Comparison of ENCODE assay signal across 9 cellular contexts in genomic region chr10:22690614-22691431, GRCh38. TPM values are rescaled to one million over a fixed set of nuclear protein-coding genes. Genes with fewer than 3 reads are reported as not detected.
DNase-seq lines count a peak whose midpoint lies in the region; ATAC-seq lines count a peak whose summit lies in the region.
"Had no signal": no experiment of that assay in that cellular context is flagged by ENCODE, and none has a peak within 500 bp of the region (broad histone marks: within the 10 kb centered on the region; RNA-seq: fewer than 3 reads in every experiment).

No MANE protein-coding gene starts in this region.

- H3K36me3 ChIP-seq in CD8-positive, alpha-beta memory T cell (ENCODE audit: insufficient read depth, low read length), result no peaks in the 10 kb centered on the region
- no peaks in the 10 kb centered on the region; the same call in 1 of the 2 replicates for H3K36me3 ChIP-seq in iPS DF 6.9 (ENCODE audit: control insufficient read depth, insufficient read depth, low read length)

- POLR2A ChIA-PET in CD8-positive, alpha-beta memory T cell (lab: Charles Lee), result interaction anchor here (3.2 kb wide), 1 partner anchor 14 kb away, joined by 15 read pairs; no protein-coding TSS in a partner anchor
- POLR2A ChIA-PET in T-cell (lab: Charles Lee), result interaction anchor here (0.6 to 1.0 kb wide), 2 partner anchors 12 to 36 kb away, joined by 3 to 5 read pairs; no protein-coding TSS in a partner anchor

- ATAC-seq in T-cell (replicated peaks in 1 of 4), result peak in 3 of 4 experiments; percentile 21 to 41 (median 26)
- no peak for ATAC-seq in HG03571 (IDR thresholded peaks at IDR 0.05; ENCODE audit: unreplicated experiment)

- intact Hi-C loops in activated T-helper 2 cell treated with anti-CD3 and anti-CD28 coated beads, Interferon-gamma antibody, Interleukin-2, Interleukin-4, amounts not matched to agents 10 μg/mL and 5 μg/mL and 100 μg/mL, durations not matched to agents 14 hours and 24 hours and 36 hours (cut with micrococcal nuclease), result no loop called here

- H3K9me3 ChIP-seq in CD8-positive, alpha-beta memory T cell (ENCODE audit: low read length), result no peaks in the 10 kb centered on the region
- no peaks in the 10 kb centered on the region; the same call in 1 of the 2 replicates for H3K9me3 ChIP-seq in iPS DF 6.9 (ENCODE audit: control insufficient read depth, insufficient read depth, low read length)

- no CpG with 5 or more reads among the region's 9 CpGs for WGBS in iPS DF 6.9 (ENCODE audit: insufficient coverage, insufficient read length)

- CTCF ChIA-PET in CD8-positive, alpha-beta memory T cell (lab: Charles Lee), result interaction anchor here (1.6 to 2.9 kb wide), 2 partner anchors 35 to 117 kb away, joined by 6 to 12 read pairs; no protein-coding TSS in a partner anchor
- CTCF ChIA-PET in T-cell (lab: Charles Lee), result interaction anchor here in 1 of 2 donors (0.6 to 1.1 kb wide), 2 partner anchors 35 to 403 kb away, joined by 3 read pairs; no protein-coding TSS in a partner anchor

- peaks cover 97 to 99% (median 98%) of the 10 kb centered on the region in 3 donors for H3K4me1 Mint-ChIP-seq in CD8-positive, alpha-beta memory T cell
- peaks cover 96 to 98% (median 96%) of the 10 kb centered on the region in 3 donors for H3K4me1 Mint-ChIP-seq in T-cell
- peaks cover 74% of the 10 kb centered on the region for H3K4me1 Mint-ChIP-seq in activated T-helper 2 cell treated with anti-CD3 and anti-CD28 coated beads, Interferon-gamma antibody, Interleukin-2, Interleukin-4, amounts not matched to agents 10 μg/mL and 5 μg/mL and 100 μg/mL, durations not matched to agents 14 hours and 24 hours and 36 hours (ENCODE audit: low read depth)

- no peak overlapping the region for H3K4me3 ChIP-seq in CD8-positive, alpha-beta memory T cell (ENCODE audit: low read length)
- no peak overlapping the region for H3K4me3 ChIP-seq in iPS DF 6.9 (ENCODE audit: low read length)

- no peaks in the 10 kb centered on the region for H3K27me3 ChIP-seq in CD8-positive, alpha-beta memory T cell (ENCODE audit: insufficient read depth, low read length, poor library complexity, severe bottlenecking)
- H3K27me3 ChIP-seq in iPS DF 6.9 (ENCODE audit: control insufficient read depth, insufficient read depth, low read length), result no peaks in the 10 kb centered on the region

- peaks cover 95% of the 10 kb centered on the region for H3K4me1 ChIP-seq in CD8-positive, alpha-beta memory T cell (ENCODE audit: insufficient read depth, low read length)
- H3K4me1 ChIP-seq in iPS DF 6.9 (ENCODE audit: control insufficient read depth, insufficient read depth, low read length), result no peaks in the 10 kb centered on the region; the same call in 1 of the 2 replicates

- no peak for DNase-seq in CD8-positive, alpha-beta memory T cell
- DNase-seq in HCEC 1CT (peak; percentile 48), T-cell (no peak), iPS DF 6.9 (ENCODE audit: low read depth, low spot score) (peak; percentile 50), HuH-7.5 (ENCODE audit: low spot score) (no peak)
- no peak for DNase-seq in activated T-helper 2 cell treated with anti-CD3 and anti-CD28 coated beads, Interferon-gamma antibody, Interleukin-2, Interleukin-4, amounts not matched to agents 10 μg/mL and 5 μg/mL and 100 μg/mL, durations not matched to agents 14 hours and 24 hours and 36 hours (ENCODE audit: low spot score)
- DNase-seq in stimulated activated naive CD4-positive, alpha-beta T cell treated with Interleukin-2 at 50 U/mL for 16 hours (lab: John Stamatoyannopoulos, UW), result no peak
- DNase-seq: activated CD4-positive, CD25-positive, alpha-beta regulatory T cell had no signal

- no peaks in the 10 kb centered on the region for H3K9me3 Mint-ChIP-seq in CD8-positive, alpha-beta memory T cell
- no peaks in the 10 kb centered on the region for H3K9me3 Mint-ChIP-seq in T-cell
- H3K9me3 Mint-ChIP-seq in activated T-helper 2 cell treated with anti-CD3 and anti-CD28 coated beads, Interferon-gamma antibody, Interleukin-2, Interleukin-4, amounts not matched to agents 10 μg/mL and 5 μg/mL and 100 μg/mL, durations not matched to agents 14 hours and 24 hours and 36 hours, result no peaks in the 10 kb centered on the region

- no peaks in the 10 kb centered on the region for H3K27me3 Mint-ChIP-seq in CD8-positive, alpha-beta memory T cell
- no peaks in the 10 kb centered on the region for H3K27me3 Mint-ChIP-seq in T-cell
- H3K27me3 Mint-ChIP-seq in activated T-helper 2 cell treated with anti-CD3 and anti-CD28 coated beads, Interferon-gamma antibody, Interleukin-2, Interleukin-4, amounts not matched to agents 10 μg/mL and 5 μg/mL and 100 μg/mL, durations not matched to agents 14 hours and 24 hours and 36 hours (ENCODE audit: low read depth), result no peaks in the 10 kb centered on the region

- H3K27ac ChIP-seq in CD8-positive, alpha-beta memory T cell (ENCODE audit: low read depth, low read length), result no peak overlapping the region
- no peak overlapping the region for H3K27ac ChIP-seq in iPS DF 6.9 (ENCODE audit: low read length)

- peaks cover 0 to 18% (median 5%) of the 10 kb centered on the region in 3 donors for H3K36me3 Mint-ChIP-seq in CD8-positive, alpha-beta memory T cell
- H3K36me3 Mint-ChIP-seq in T-cell, result peaks cover 9% of the 10 kb centered on the region
- H3K36me3 Mint-ChIP-seq in activated T-helper 2 cell treated with anti-CD3 and anti-CD28 coated beads, Interferon-gamma antibody, Interleukin-2, Interleukin-4, amounts not matched to agents 10 μg/mL and 5 μg/mL and 100 μg/mL, durations not matched to agents 14 hours and 24 hours and 36 hours (ENCODE audit: low read depth), result peaks cover 27% of the 10 kb centered on the region

- H3K27ac Mint-ChIP-seq in CD8-positive, alpha-beta memory T cell, result peak overlapping the region; percentile 74 to 98 (median 84)
- H3K27ac Mint-ChIP-seq in T-cell, result peak overlapping the region; percentile 83 to 93
- no peak overlapping the region for H3K27ac Mint-ChIP-seq in activated T-helper 2 cell treated with anti-CD3 and anti-CD28 coated beads, Interferon-gamma antibody, Interleukin-2, Interleukin-4, amounts not matched to agents 10 μg/mL and 5 μg/mL and 100 μg/mL, durations not matched to agents 14 hours and 24 hours and 36 hours

- H3K4me3 Mint-ChIP-seq in CD8-positive, alpha-beta memory T cell, result peak overlapping the region in 6 of 7 donors; percentile 33 to 80 (median 52)
- H3K4me3 Mint-ChIP-seq in T-cell, result peak overlapping the region in 1 of 3 donors; percentile 25
- no peak overlapping the region for H3K4me3 Mint-ChIP-seq in activated T-helper 2 cell treated with anti-CD3 and anti-CD28 coated beads, Interferon-gamma antibody, Interleukin-2, Interleukin-4, amounts not matched to agents 10 μg/mL and 5 μg/mL and 100 μg/mL, durations not matched to agents 14 hours and 24 hours and 36 hours (ENCODE audit: low read depth)

RNA-seq across cellular contexts. Expression of gene PIP4K2A, which starts 23.6 kb away (rescaled TPM):
- 100 to 1,000 TPM; 116 to 130 TPM for total RNA-seq in CD8-positive, alpha-beta memory T cell
- 120 TPM for polyA plus RNA-seq in CD8-positive, alpha-beta memory T cell
- 100 to 1,000 TPM; 129 to 238 (median 160) TPM for total RNA-seq in T-cell
- total RNA-seq in activated T-helper 2 cell treated with anti-CD3 and anti-CD28 coated beads, Interferon-gamma antibody, Interleukin-2, Interleukin-4, amounts not matched to agents 10 μg/mL and 5 μg/mL and 100 μg/mL, durations not matched to agents 14 hours and 24 hours and 36 hours, result 104 and 105 TPM in 2 replicates

Comparison
In these comparisons a context has a peak if more than half of its experiments do, and no peak if none do; other contexts are left out.
1. DNase-seq: peak in HCEC 1CT (single experiment) and iPS DF 6.9 (single experiment); none in CD8-positive, alpha-beta memory T cell (0 of 5), T-cell (0 of 34), HuH-7.5 (single experiment), activated T-helper 2 cell treated with anti-CD3 and anti-CD28 coated beads, Interferon-gamma antibody, Interleukin-2, Interleukin-4, amounts not matched to agents 10 μg/mL and 5 μg/mL and 100 μg/mL, durations not matched to agents 14 hours and 24 hours and 36 hours (single experiment) and stimulated activated naive CD4-positive, alpha-beta T cell treated with Interleukin-2 at 50 U/mL for 16 hours (single experiment).